In genomic region chr3:4508048-4508981, GRCh38 we compare ENCODE assay signal across 9 cellular contexts. TPM values are rescaled to one million over a fixed set of nuclear protein-coding genes. Genes with fewer than 3 reads are reported as not detected.
DNase-seq lines count a peak whose midpoint lies in the region; ATAC-seq and TF ChIP-seq lines count a peak whose summit lies in the region.
"Had no signal": no experiment of that assay in that cellular context is flagged by ENCODE, and none has a peak within 500 bp of the region (broad histone marks: within the 10 kb centered on the region; RNA-seq: fewer than 3 reads in every experiment).

No MANE protein-coding gene starts in this region.

- no peaks in the 10 kb centered on the region for H3K9me3 ChIP-seq in right atrium auricular region

- TF ChIP-seq CTCF in GM06990 (IDR thresholded peaks at IDR 0.05; ENCODE audit: insufficient read depth, low read length, poor library complexity, severe bottlenecking) (no peak), right atrium auricular region (IDR thresholded peaks at IDR 0.05) (no peak)

- H3K4me1 ChIP-seq in right atrium auricular region, result peaks cover 0 to 48% of the 10 kb centered on the region in 2 donors

- peak overlapping the region; percentile 64 for H3K27ac Mint-ChIP-seq in activated naive CD8-positive, alpha-beta T cell treated with anti-CD3 and anti-CD28 coated beads for 36 hours

- H3K27me3 ChIP-seq in GM06990 (replicated peaks; ENCODE audit: control insufficient read depth, insufficient read depth, low read length) (no peaks in the 10 kb centered on the region), right atrium auricular region (no peaks in the 10 kb centered on the region)

- H3K36me3 Mint-ChIP-seq in activated naive CD8-positive, alpha-beta T cell treated with anti-CD3 and anti-CD28 coated beads for 36 hours, result peaks cover 33% of the 10 kb centered on the region

- DNase-seq in GM06990 (ENCODE audit: extremely low read depth, insufficient read length), result peak; percentile 71
- no peak for DNase-seq in activated naive CD8-positive, alpha-beta T cell treated with anti-CD3 and anti-CD28 coated beads for 36 hours
- DNase-seq in SHP77 (lab: John Stamatoyannopoulos, UW), result no peak
- no peak for DNase-seq in right atrium auricular region (ENCODE audit: low spot score)
- DNase-seq in posterior vena cava (ENCODE audit: low spot score), result no peak
- no peak for DNase-seq in amygdala (lab: John Stamatoyannopoulos, UW)

- H3K4me1 Mint-ChIP-seq in activated naive CD8-positive, alpha-beta T cell treated with anti-CD3 and anti-CD28 coated beads for 36 hours, result peaks cover 68% of the 10 kb centered on the region

- no peak overlapping the region for H3K4me3 Mint-ChIP-seq in activated naive CD8-positive, alpha-beta T cell treated with anti-CD3 and anti-CD28 coated beads for 36 hours

- H3K4me3 ChIP-seq in GM06990 (replicated peaks; ENCODE audit: low read depth, low read length) (no peak overlapping the region), right atrium auricular region (no peak overlapping the region)

- H3K27ac ChIP-seq in right atrium auricular region, result no peak overlapping the region
- H3K27ac ChIP-seq: epithelial cell of prostate had no signal

- peak; percentile 61 for ATAC-seq in GM19438 (IDR thresholded peaks at IDR 0.05; ENCODE audit: low read depth, unreplicated experiment)
- peak; percentile 46 for ATAC-seq in HG03039 (IDR thresholded peaks at IDR 0.05; ENCODE audit: unreplicated experiment)

- H3K9me3 Mint-ChIP-seq in activated naive CD8-positive, alpha-beta T cell treated with anti-CD3 and anti-CD28 coated beads for 36 hours, result no peaks in the 10 kb centered on the region

- no peaks in the 10 kb centered on the region for H3K36me3 ChIP-seq in GM06990 (ENCODE audit: control insufficient read depth, insufficient read depth, low read length)
- H3K36me3 ChIP-seq in right atrium auricular region, result no peaks in the 10 kb centered on the region

- intact Hi-C loops in posterior vena cava (cut with DNase I), result loop anchor here in 1 of 2 donors (5.0 kb wide), 1 partner anchor 1696 kb away; no protein-coding TSS in a partner anchor

- no peaks in the 10 kb centered on the region for H3K27me3 Mint-ChIP-seq in activated naive CD8-positive, alpha-beta T cell treated with anti-CD3 and anti-CD28 coated beads for 36 hours

RNA-seq across cellular contexts. Expression of gene ITPR1, which starts 15.2 kb away (rescaled TPM):
- total RNA-seq in activated naive CD8-positive, alpha-beta T cell treated with anti-CD3 and anti-CD28 coated beads for 36 hours, result 10 to 100 TPM; 58.4 to 59.5 TPM
- 10 to 100 TPM; 36.7 to 42.5 TPM for total RNA-seq in right atrium auricular region
- total RNA-seq in posterior vena cava, result 100 to 1,000 TPM; 136 to 147 TPM

RNA-seq across cellular contexts. Expression of gene SUMF1, which starts 41.2 kb away (rescaled TPM):
- total RNA-seq in activated naive CD8-positive, alpha-beta T cell treated with anti-CD3 and anti-CD28 coated beads for 36 hours, result 1 to 10 TPM; 6.3 to 7.1 TPM
- 10 to 100 TPM; 12.1 to 22.6 TPM for total RNA-seq in right atrium auricular region
- 10 to 100 TPM; 24.3 to 29.8 TPM for total RNA-seq in posterior vena cava
